ENCODE assay signal across 8 cellular contexts in the genomic region with DNA sequence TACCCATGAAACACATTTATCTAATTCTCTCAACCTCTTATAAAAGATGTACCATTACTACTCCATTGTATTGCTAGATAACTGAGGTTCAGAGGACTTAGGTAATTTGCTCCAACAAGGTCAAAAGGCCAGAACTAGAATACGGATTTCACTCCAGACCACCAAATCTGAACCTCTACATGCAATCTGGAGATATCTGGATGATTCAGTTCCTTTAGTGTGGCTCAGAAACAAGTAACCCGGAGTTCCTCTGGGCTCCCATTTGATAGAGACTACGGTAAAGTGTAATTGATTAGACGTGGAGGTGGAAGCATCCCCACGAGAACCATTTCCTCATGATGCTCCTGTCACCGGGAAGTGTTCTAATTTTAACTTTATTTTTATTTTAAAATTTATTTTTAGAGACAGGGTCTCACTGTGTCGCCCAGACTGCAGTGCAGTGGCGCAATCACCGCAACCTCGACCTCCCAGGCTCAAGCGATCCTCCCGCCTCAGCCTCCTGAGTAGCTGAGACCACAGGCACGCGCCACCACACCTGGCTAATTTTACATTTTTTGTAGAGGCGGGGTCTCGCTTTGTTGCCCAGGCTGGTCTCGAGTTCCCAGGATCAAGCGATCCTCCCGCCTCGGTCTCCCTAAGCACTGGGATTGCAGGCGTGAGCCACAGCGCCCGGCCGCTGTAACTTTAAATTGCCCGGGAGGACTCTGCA. TPM values are rescaled to one million over a fixed set of nuclear protein-coding genes. Genes with fewer than 3 reads are reported as not detected.
A peak's percentile ranks its signal among the peaks of the same experiment; 100 is the strongest.
DNase-seq lines count a peak whose midpoint lies in the region; ATAC-seq and TF ChIP-seq lines count a peak whose summit lies in the region.

No MANE protein-coding gene starts in this region.

- no peaks in the 10 kb centered on the region for H3K9me2 ChIP-seq in HCT116 (ENCODE audit: insufficient read depth)

- H3K27me3 ChIP-seq in HCT116 (ENCODE audit: insufficient read depth, low read length), result no peaks in the 10 kb centered on the region
- H3K27me3 ChIP-seq in SJCRH30, result no peaks in the 10 kb centered on the region
- H3K27me3 ChIP-seq in smooth muscle cell (ENCODE audit: low read depth), result no peaks in the 10 kb centered on the region

- H4K20me1 ChIP-seq in HCT116 (ENCODE audit: insufficient read depth) (no peaks in the 10 kb centered on the region), smooth muscle cell (ENCODE audit: low read depth) (peaks cover 13% of the 10 kb centered on the region)

- H3K27ac ChIP-seq in HCT116 (ENCODE audit: low read depth, low read length), result peak overlapping the region; percentile 85
- peak overlapping the region; percentile 88 for H3K27ac ChIP-seq in SJCRH30
- peak overlapping the region; percentile 70 for H3K27ac ChIP-seq in smooth muscle cell (ENCODE audit: low read depth)

- peak overlapping the region; percentile 34 for H2AFZ ChIP-seq in HCT116 (ENCODE audit: low read depth, low read length, poor library complexity, severe bottlenecking)
- peak overlapping the region; percentile 99 for H2AFZ ChIP-seq in smooth muscle cell (ENCODE audit: low read depth)

- H3K9ac ChIP-seq in HCT116 (ENCODE audit: low read length) (peak overlapping the region; percentile 97), smooth muscle cell (ENCODE audit: low read depth) (peak overlapping the region; percentile 97)

- peaks cover 0 to 6% of the 10 kb centered on the region in 2 experiments; a peak in 2 of 4 replicates for H3K36me3 ChIP-seq in HCT116 (ENCODE audit: control insufficient read depth in 1 of 2, insufficient read depth in 2 of 2, low read length in 2 of 2)
- H3K36me3 ChIP-seq in SJCRH30, result peaks cover 36% of the 10 kb centered on the region
- H3K36me3 ChIP-seq in smooth muscle cell (ENCODE audit: low read depth), result no peaks in the 10 kb centered on the region

- BruUV-seq in HCT116 (replicated peaks; lab: Mats Ljungman, UMichigan), result no TSS peak

- RAD21 ChIA-PET in HCT116 (lab: Charles Lee; ENCODE audit: low non-redundant PET in 1 of 2, low total read pairs in 2 of 2, uncharacterized antibody in 2 of 2, unreplicated experiment in 2 of 2), result no interaction called here

- no peak for DNase-seq in HCT116 (ENCODE audit: low read depth, low spot score)
- DNase-seq in SJCRH30, result peak in 1 of 2 experiments; percentile 55
- no peak for DNase-seq in foreskin fibroblast
- no peak for DNase-seq in smooth muscle cell (lab: John Stamatoyannopoulos, UW; ENCODE audit: unreplicated experiment)
- no peak for DNase-seq in posterior vena cava (ENCODE audit: low spot score)
- DNase-seq in NCI-H82 (lab: John Stamatoyannopoulos, UW), result no peak

- H3K9me3 ChIP-seq in HCT116 (ENCODE audit: control insufficient read depth in 1 of 2, insufficient read depth in 1 of 2, low read depth in 1 of 2, low read length in 2 of 2), result no peaks in the 10 kb centered on the region; a peak in 1 of 4 replicates
- H3K9me3 ChIP-seq in SJCRH30 (replicated peaks), result peaks cover 10% of the 10 kb centered on the region; the same call in 1 of the 2 replicates
- H3K9me3 ChIP-seq in smooth muscle cell (replicated peaks; ENCODE audit: low read depth), result no peaks in the 10 kb centered on the region

- no peak for TF ChIP-seq POLR2A in HCT116 (IDR thresholded peaks at IDR 0.05; ENCODE audit: borderline replicate concordance, extremely low read depth, insufficient read depth, insufficient read length)

- H3K4me2 ChIP-seq in HCT116 (ENCODE audit: low read length), result peak overlapping the region; percentile 90
- H3K4me2 ChIP-seq in smooth muscle cell, result peak overlapping the region; percentile 95

- WGBS in smooth muscle cell (ENCODE audit: low lambda C conversion rate), result 26% methylated on average over 25 of the region's 25 CpGs

- POLR2A ChIA-PET in HCT116 (lab: Charles Lee), result no interaction called here

- H3F3A ChIP-seq in smooth muscle cell (ENCODE audit: low read depth), result peaks cover under 1% of the 10 kb centered on the region

- CTCF ChIA-PET in HCT116 (lab: Charles Lee), result no interaction called here

- intact Hi-C loops in HCT116 (cut with micrococcal nuclease) (loop anchor here (10.0 kb wide), 1 partner anchor 474 kb away; no protein-coding TSS in a partner anchor), posterior vena cava (cut with DNase I) (no loop called here)

- TF ChIP-seq CTCF in HCT116 (IDR thresholded peaks at IDR 0.05 in 2 of 3, conservative IDR thresholded peaks at IDR 0.05 in 1 of 3; ENCODE audit: borderline replicate concordance in 1 of 3, insufficient read depth in 1 of 3, low read depth in 2 of 3, low read length in 2 of 3) (no peak), foreskin fibroblast (IDR thresholded peaks at IDR 0.05; ENCODE audit: low read depth, low read length) (no peak), smooth muscle cell (IDR thresholded peaks at IDR 0.05; ENCODE audit: borderline replicate concordance, insufficient read depth, poor library complexity, severe bottlenecking) (no peak)

- TF ChIP-seq RAD21 in HCT116 (IDR thresholded peaks at IDR 0.05; ENCODE audit: low read depth), result no peak

- no peak for ATAC-seq in HCT116
- ATAC-seq in GM18858 (IDR thresholded peaks at IDR 0.05; ENCODE audit: unreplicated experiment), result no peak

- H3K4me3 ChIP-seq in GM08714 (ENCODE audit: low read length) (peak overlapping the region; percentile 89), HCT116 (replicated peaks in 1 of 2; ENCODE audit: low read depth in 1 of 2, low read length in 2 of 2) (peak overlapping the region; percentile 96 to 98), SJCRH30 (peak overlapping the region; percentile 94), foreskin fibroblast (ENCODE audit: low read depth in 1 of 2, low read length in 2 of 2) (peak overlapping the region; percentile 99 to 100), smooth muscle cell (peak overlapping the region; percentile 97)

- H3K4me1 ChIP-seq in HCT116 (ENCODE audit: control insufficient read depth in 1 of 2, insufficient read depth in 2 of 2, low read length in 2 of 2) (peaks cover 12 to 18% of the 10 kb centered on the region in 2 experiments; a peak in 3 of 4 replicates), SJCRH30 (peaks cover 12% of the 10 kb centered on the region), smooth muscle cell (ENCODE audit: low read depth) (peaks cover 12% of the 10 kb centered on the region)

- peaks cover 93% of the 10 kb centered on the region for H3K79me2 ChIP-seq in HCT116 (ENCODE audit: insufficient read depth, low read length)
- H3K79me2 ChIP-seq in smooth muscle cell (ENCODE audit: low read depth), result peaks cover 50% of the 10 kb centered on the region

TF ChIP-seq in HCT116, 20 proteins besides CTCF, POLR2A, EP300 and RAD21:
- TF ChIP-seq SP1 (IDR thresholded peaks at IDR 0.05; ENCODE audit: low read depth) (no peak), YY1 (IDR thresholded peaks at IDR 0.05; ENCODE audit: extremely low read depth, insufficient replicate concordance, low read depth, low read length) (no peak), CEBPB (IDR thresholded peaks at IDR 0.05; ENCODE audit: low read depth) (no peak), SIN3A (IDR thresholded peaks at IDR 0.05; ENCODE audit: low read depth) (no peak), POLR2AphosphoS5 (IDR thresholded peaks at IDR 0.05; ENCODE audit: low read depth, low read length) (no peak), EZH2phosphoT487 (IDR thresholded peaks at IDR 0.05; ENCODE audit: borderline replicate concordance) (no peak), FOSL1 (IDR thresholded peaks at IDR 0.05; ENCODE audit: low read depth) (no peak), EZH2 (IDR thresholded peaks at IDR 0.05) (no peak), EGR1 (IDR thresholded peaks at IDR 0.05; ENCODE audit: low read depth) (no peak), ELF1 (IDR thresholded peaks at IDR 0.05; ENCODE audit: borderline replicate concordance, low read depth) (no peak)
- TF ChIP-seq, protein P1, sequence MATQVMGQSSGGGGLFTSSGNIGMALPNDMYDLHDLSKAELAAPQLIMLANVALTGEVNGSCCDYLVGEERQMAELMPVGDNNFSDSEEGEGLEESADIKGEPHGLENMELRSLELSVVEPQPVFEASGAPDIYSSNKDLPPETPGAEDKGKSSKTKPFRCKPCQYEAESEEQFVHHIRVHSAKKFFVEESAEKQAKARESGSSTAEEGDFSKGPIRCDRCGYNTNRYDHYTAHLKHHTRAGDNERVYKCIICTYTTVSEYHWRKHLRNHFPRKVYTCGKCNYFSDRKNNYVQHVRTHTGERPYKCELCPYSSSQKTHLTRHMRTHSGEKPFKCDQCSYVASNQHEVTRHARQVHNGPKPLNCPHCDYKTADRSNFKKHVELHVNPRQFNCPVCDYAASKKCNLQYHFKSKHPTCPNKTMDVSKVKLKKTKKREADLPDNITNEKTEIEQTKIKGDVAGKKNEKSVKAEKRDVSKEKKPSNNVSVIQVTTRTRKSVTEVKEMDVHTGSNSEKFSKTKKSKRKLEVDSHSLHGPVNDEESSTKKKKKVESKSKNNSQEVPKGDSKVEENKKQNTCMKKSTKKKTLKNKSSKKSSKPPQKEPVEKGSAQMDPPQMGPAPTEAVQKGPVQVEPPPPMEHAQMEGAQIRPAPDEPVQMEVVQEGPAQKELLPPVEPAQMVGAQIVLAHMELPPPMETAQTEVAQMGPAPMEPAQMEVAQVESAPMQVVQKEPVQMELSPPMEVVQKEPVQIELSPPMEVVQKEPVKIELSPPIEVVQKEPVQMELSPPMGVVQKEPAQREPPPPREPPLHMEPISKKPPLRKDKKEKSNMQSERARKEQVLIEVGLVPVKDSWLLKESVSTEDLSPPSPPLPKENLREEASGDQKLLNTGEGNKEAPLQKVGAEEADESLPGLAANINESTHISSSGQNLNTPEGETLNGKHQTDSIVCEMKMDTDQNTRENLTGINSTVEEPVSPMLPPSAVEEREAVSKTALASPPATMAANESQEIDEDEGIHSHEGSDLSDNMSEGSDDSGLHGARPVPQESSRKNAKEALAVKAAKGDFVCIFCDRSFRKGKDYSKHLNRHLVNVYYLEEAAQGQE (IDR thresholded peaks at IDR 0.05; ENCODE audit: low read depth), result no peak
- TF ChIP-seq, protein P2, sequence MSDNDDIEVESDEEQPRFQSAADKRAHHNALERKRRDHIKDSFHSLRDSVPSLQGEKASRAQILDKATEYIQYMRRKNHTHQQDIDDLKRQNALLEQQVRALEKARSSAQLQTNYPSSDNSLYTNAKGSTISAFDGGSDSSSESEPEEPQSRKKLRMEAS (IDR thresholded peaks at IDR 0.05), result no peak

RNA-seq across cellular contexts. Expression of a gene that starts 0.6 kb away (rescaled TPM):
- total RNA-seq in HCT116 (2021; ENCODE audit: unreplicated experiment) (22.4 TPM), smooth muscle cell (18.4 and 22.8 TPM in 2 replicates), posterior vena cava (10 to 100 TPM; 11.7 to 16.2 TPM)
- 9.5 and 13.1 TPM in 2 replicates for polyA plus RNA-seq in HCT116 (2012)
- 93.7 and 105 TPM in 2 replicates for total RNA-seq in SJCRH30 (2014; rRNA removed; shearing (Covaris generic))
- polyA plus RNA-seq in smooth muscle cell, result 15.1 and 16.8 TPM in 2 replicates
